In genomic region chr1:37763791-37764741, GRCh38 we compare ENCODE assay signal across 10 cellular contexts. TPM values are rescaled to one million over a fixed set of nuclear protein-coding genes. Genes with fewer than 3 reads are reported as not detected.
DNase-seq lines count a peak whose midpoint lies in the region; TF ChIP-seq lines count a peak whose summit lies in the region.
"Had no signal": no experiment of that assay in that cellular context is flagged by ENCODE, and none has a peak within 500 bp of the region (broad histone marks: within the 10 kb centered on the region; RNA-seq: fewer than 3 reads in every experiment).

No MANE protein-coding gene starts in this region.

- H3K27ac ChIP-seq in thyroid gland, result no peak overlapping the region
- no peak overlapping the region for H3K27ac ChIP-seq in stomach
- H3K27ac ChIP-seq in coronary artery, result no peak overlapping the region

- peaks cover 17 to 36% (median 20%) of the 10 kb centered on the region in 3 donors for H3K27me3 Mint-ChIP-seq in immature natural killer cell (ENCODE audit: low read depth in 3 of 3)

- H3K4me1 ChIP-seq in thyroid gland, result no peaks in the 10 kb centered on the region
- peaks cover 0 to 11% (median 8%) of the 10 kb centered on the region in 4 donors for H3K4me1 ChIP-seq in stomach

- H3K4me3 Mint-ChIP-seq in immature natural killer cell, result peak overlapping the region in 1 of 5 donors; percentile 15
- H3K4me3 Mint-ChIP-seq: dendritic cell treated with granulocyte-macrophage colony-stimulating factor and Interleukin-4, amounts not matched to agents 40 ng/mL and 50 ng/mL, for 4 days; stimulated activated naive CD8-positive, alpha-beta T cell treated with anti-CD3 and anti-CD28 coated beads, Interleukin-15, Interleukin-2, amounts not matched to agents 100 ng/mL and 50 ng/mL, for 24 hours had no signal

- no peak for TF ChIP-seq EP300 in stomach (IDR thresholded peaks at IDR 0.05)

- H3K36me3 Mint-ChIP-seq in immature natural killer cell, result no peaks in the 10 kb centered on the region

- H3K36me3 ChIP-seq in thyroid gland (no peaks in the 10 kb centered on the region), stomach (no peaks in the 10 kb centered on the region)

- no peak overlapping the region for H3K27ac Mint-ChIP-seq in immature natural killer cell
- H3K27ac Mint-ChIP-seq: dendritic cell treated with granulocyte-macrophage colony-stimulating factor and Interleukin-4, amounts not matched to agents 40 ng/mL and 50 ng/mL, for 4 days; stimulated activated naive CD8-positive, alpha-beta T cell treated with anti-CD3 and anti-CD28 coated beads, Interleukin-15, Interleukin-2, amounts not matched to agents 100 ng/mL and 50 ng/mL, for 24 hours had no signal

- H3K9me3 Mint-ChIP-seq in immature natural killer cell, result peaks cover 0 to 6% (median under 1%) of the 10 kb centered on the region in 6 donors
- H3K9me3 Mint-ChIP-seq: dendritic cell treated with granulocyte-macrophage colony-stimulating factor and Interleukin-4, amounts not matched to agents 40 ng/mL and 50 ng/mL, for 4 days; stimulated activated naive CD8-positive, alpha-beta T cell treated with anti-CD3 and anti-CD28 coated beads, Interleukin-15, Interleukin-2, amounts not matched to agents 100 ng/mL and 50 ng/mL, for 24 hours had no signal

- no peak overlapping the region for H3K4me3 ChIP-seq in thyroid gland (replicated peaks in 1 of 3)
- no peak overlapping the region for H3K4me3 ChIP-seq in stomach
- no peak overlapping the region for H3K4me3 ChIP-seq in coronary artery

- TF ChIP-seq CTCF in thyroid gland (IDR thresholded peaks at IDR 0.05) (no peak), stomach (IDR thresholded peaks at IDR 0.05) (no peak), coronary artery (IDR thresholded peaks at IDR 0.05) (no peak)

- TF ChIP-seq POLR2A in thyroid gland (IDR thresholded peaks at IDR 0.05) (no peak), stomach (IDR thresholded peaks at IDR 0.05) (no peak)

- no peaks in the 10 kb centered on the region for H3K9me3 ChIP-seq in thyroid gland
- H3K9me3 ChIP-seq in stomach, result peaks cover 0 to 8% (median 0%) of the 10 kb centered on the region in 4 donors

- H3K27me3 ChIP-seq in thyroid gland, result peaks cover 10% of the 10 kb centered on the region
- H3K27me3 ChIP-seq in stomach, result peaks cover 28 to 100% (median 62%) of the 10 kb centered on the region in 3 donors

- 12 to 13% methylated on average over 44 to 46 of the region's 51 CpGs for WGBS in thyroid gland, 2 donors
- WGBS in stomach, 5 donors, result 15 to 22% (median 18%) methylated on average over 37 to 51 of the region's 51 CpGs

- peak; percentile 53 for DNase-seq in D341Med (ENCODE audit: low spot score)
- DNase-seq in Kasumi-1 (lab: John Stamatoyannopoulos, UW), result peak; percentile 41 to 51
- peak; percentile 40 for DNase-seq in activated naive CD4-positive, alpha-beta T cell treated with Interleukin-2 at 50 U/mL for 16 hours
- DNase-seq in immature natural killer cell, result peak in 2 of 3 donors; percentile 7 to 15
- peak; percentile 15 to 30 for DNase-seq in thyroid gland
- DNase-seq in HT-29 (ENCODE audit: low spot score), result no peak
- no peak for DNase-seq in stomach
- DNase-seq in coronary artery (ENCODE audit: low spot score), result no peak

- intact Hi-C loops in thyroid gland (cut with DNase I), result no loop called here
- intact Hi-C loops in stomach (cut with DNase I; ENCODE audit: low total_unique reads), result no loop called here

- H3K4me1 Mint-ChIP-seq in immature natural killer cell, result peaks cover 0 to 6% of the 10 kb centered on the region in 2 donors

RNA-seq across cellular contexts. Expression of gene EPHA10, which starts 0.9 kb away (rescaled TPM):
- polyA plus RNA-seq in immature natural killer cell (not detected), stomach (1 to 10 TPM in 1 of 3 donors, under 1 TPM in 2; 0.18 to 2.1 (median 0.31) TPM)
- total RNA-seq in thyroid gland (under 1 TPM in 3 of 4 donors, not detected in 1; 0.11 to 0.54 (median 0.54) TPM), stomach (100 to 1,000 TPM in 1 of 5 donors, 1 to 10 TPM in 3, not detected in 1; 1.2 to 212 (median 2.3) TPM)
- 1.8 and 2.2 TPM in 2 replicates for total RNA-seq in HT-29 (2014; rRNA removed; shearing (Covaris generic))

RNA-seq across cellular contexts. Expression of gene MANEAL, which starts 29.6 kb away (rescaled TPM):
- polyA plus RNA-seq in immature natural killer cell, result 1 to 10 TPM; 1.5 to 2.2 (median 1.7) TPM
- 1 to 10 TPM; 2.6 to 4.3 (median 3.5) TPM for total RNA-seq in thyroid gland
- total RNA-seq in HT-29 (2014; rRNA removed; shearing (Covaris generic)), result 35.2 and 39.6 TPM in 2 replicates
- 1 to 10 TPM in 4 of 5 donors, not detected in 1; 1.8 to 5.8 (median 3.8) TPM for total RNA-seq in stomach
- polyA plus RNA-seq in stomach, result 1 to 10 TPM; 1.4 to 3.6 (median 2.2) TPM

RNA-seq across cellular contexts. Expression of gene C1orf122, which starts 43.5 kb away (rescaled TPM):
- polyA plus RNA-seq in immature natural killer cell (10 to 100 TPM; 33.9 to 58.9 (median 39.3) TPM), stomach (10 to 100 TPM; 43.4 to 59.0 (median 59.0) TPM)
- total RNA-seq in thyroid gland (100 to 1,000 TPM in 1 of 4 donors, 10 to 100 TPM in 3; 35.4 to 164 (median 69.9) TPM), stomach (100 to 1,000 TPM in 2 of 5 donors, 10 to 100 TPM in 2, 1 to 10 TPM in 1; 7.9 to 193 (median 46.7) TPM)
- total RNA-seq in HT-29 (2014; rRNA removed; shearing (Covaris generic)), result 103 and 113 TPM in 2 replicates

RNA-seq across cellular contexts. Expression of gene YRDC, which starts 43.9 kb away (rescaled TPM):
- polyA plus RNA-seq in immature natural killer cell (10 to 100 TPM; 17.7 to 44.1 (median 41.3) TPM), stomach (10 to 100 TPM in 2 of 3 donors, 1 to 10 TPM in 1; 9.9 to 13.1 (median 10.4) TPM)
- total RNA-seq in thyroid gland (10 to 100 TPM in 2 of 4 donors, 1 to 10 TPM in 2; 7.1 to 15.6 (median 10.9) TPM), stomach (10 to 100 TPM in 3 of 5 donors, 1 to 10 TPM in 1, not detected in 1; 1.3 to 30.3 (median 15.5) TPM)
- total RNA-seq in HT-29 (2014; rRNA removed; shearing (Covaris generic)), result 55.1 and 56.7 TPM in 2 replicates

Comparison
In these comparisons a context has a peak if more than half of its experiments do, and no peak if none do; other contexts are left out.
1. DNase-seq: peak in D341Med (single experiment), Kasumi-1 (2 of 2), activated naive CD4-positive, alpha-beta T cell treated with Interleukin-2 at 50 U/mL for 16 hours (single experiment), immature natural killer cell (2 of 3) and thyroid gland (2 of 2); none in HT-29 (single experiment), stomach (single experiment) and coronary artery (single experiment).